8 cellular contexts compared by ENCODE assay signal in the genomic region with DNA sequence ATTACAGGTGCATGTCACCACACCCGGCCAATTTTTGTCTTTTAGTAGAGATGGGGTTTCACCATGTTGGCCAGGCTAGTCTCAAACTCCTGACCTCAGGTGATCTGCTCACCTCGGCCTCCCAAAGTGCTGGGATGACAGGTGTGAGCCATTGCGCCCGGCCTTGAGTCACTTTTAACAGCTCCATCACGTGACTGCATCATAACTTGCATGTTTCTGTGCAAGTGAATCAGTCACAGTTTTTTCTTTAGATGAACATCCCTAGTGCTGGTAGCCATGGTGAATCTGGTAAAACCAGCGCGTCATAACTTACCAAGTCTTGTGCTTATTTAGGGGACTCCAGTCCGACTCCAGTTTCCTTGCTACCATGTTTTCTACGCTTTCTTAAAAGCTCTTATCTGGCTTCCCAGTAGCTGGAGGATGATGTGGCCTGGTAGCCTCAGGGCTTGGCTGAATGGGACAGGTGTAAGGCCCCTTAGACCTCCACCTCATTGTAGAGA. TPM values are rescaled to one million over a fixed set of nuclear protein-coding genes. Genes with fewer than 3 reads are reported as not detected.
"Had no signal": no experiment of that assay in that cellular context is flagged by ENCODE, and none has a peak within 500 bp of the region (broad histone marks: within the 10 kb centered on the region; RNA-seq: fewer than 3 reads in every experiment).

No MANE protein-coding gene starts in this region.

- FAIRE-seq: G401.6, GM12878, GM12891, GM12892, GM18507 had no signal

- DNase-seq: GDM1, GF-D8 had no signal

- H3K4me3 ChIP-seq: GM12878 had no signal

RNA-seq across cellular contexts. Expression of gene PCARE, which starts 33.1 kb away (rescaled TPM):
- total RNA-seq: G401 had no signal
